In genomic region chr3:148796799-148797198, GRCh38 we compare ENCODE assay signal across 15 cellular contexts. TPM values are rescaled to one million over a fixed set of nuclear protein-coding genes. Genes with fewer than 3 reads are reported as not detected.
"Had no signal": no experiment of that assay in that cellular context is flagged by ENCODE, and none has a peak within 500 bp of the region (broad histone marks: within the 10 kb centered on the region; RNA-seq: fewer than 3 reads in every experiment).

No MANE protein-coding gene starts in this region.

- ATAC-seq: effector memory CD8-positive, alpha-beta T cell; left cardiac atrium; naive thymus-derived CD4-positive, alpha-beta T cell had no signal

- H3K4me1 ChIP-seq: thyroid gland, vagina had no signal

- H3K36me3 ChIP-seq: thyroid gland, vagina had no signal

- H3K4me3 ChIP-seq: thyroid gland, vagina had no signal

- H3K27ac ChIP-seq: thyroid gland, vagina had no signal

- DNase-seq: activated effector memory CD4-positive, alpha-beta T cell treated with Interleukin-2 at 50 U/mL for 16 hours; activated T-cell treated with anti-CD3 and anti-CD28 coated beads, Interleukin-2, amount 50 U/mL, for 24 hours; cerebellar nuclear complex; effector memory CD8-positive, alpha-beta T cell; erythroblast; hypothalamus; left cardiac atrium; naive thymus-derived CD4-positive, alpha-beta T cell; retina; stimulated activated CD4-positive, alpha-beta T cell treated with anti-CD3 and anti-CD28 coated beads, Interleukin-15, amount 100 ng/mL, for 24 hours; stimulated activated CD4-positive, alpha-beta T cell treated with anti-CD3 and anti-CD28 coated beads, Interleukin-4, amount 100 ng/mL, for 4 hours; thyroid gland had no signal

- H3K27me3 ChIP-seq: thyroid gland, vagina had no signal

- H3K9me3 ChIP-seq: thyroid gland, vagina had no signal

RNA-seq across cellular contexts. Expression of gene CPB1, which starts 30.8 kb away (rescaled TPM):
- total RNA-seq: lung microvascular endothelial cell; mononuclear cell; naive thymus-derived CD4-positive, alpha-beta T cell had no signal
- polyA plus RNA-seq: naive thymus-derived CD4-positive, alpha-beta T cell had no signal
